Comparison of ENCODE assay signal across 8 cellular contexts in the genomic region with DNA sequence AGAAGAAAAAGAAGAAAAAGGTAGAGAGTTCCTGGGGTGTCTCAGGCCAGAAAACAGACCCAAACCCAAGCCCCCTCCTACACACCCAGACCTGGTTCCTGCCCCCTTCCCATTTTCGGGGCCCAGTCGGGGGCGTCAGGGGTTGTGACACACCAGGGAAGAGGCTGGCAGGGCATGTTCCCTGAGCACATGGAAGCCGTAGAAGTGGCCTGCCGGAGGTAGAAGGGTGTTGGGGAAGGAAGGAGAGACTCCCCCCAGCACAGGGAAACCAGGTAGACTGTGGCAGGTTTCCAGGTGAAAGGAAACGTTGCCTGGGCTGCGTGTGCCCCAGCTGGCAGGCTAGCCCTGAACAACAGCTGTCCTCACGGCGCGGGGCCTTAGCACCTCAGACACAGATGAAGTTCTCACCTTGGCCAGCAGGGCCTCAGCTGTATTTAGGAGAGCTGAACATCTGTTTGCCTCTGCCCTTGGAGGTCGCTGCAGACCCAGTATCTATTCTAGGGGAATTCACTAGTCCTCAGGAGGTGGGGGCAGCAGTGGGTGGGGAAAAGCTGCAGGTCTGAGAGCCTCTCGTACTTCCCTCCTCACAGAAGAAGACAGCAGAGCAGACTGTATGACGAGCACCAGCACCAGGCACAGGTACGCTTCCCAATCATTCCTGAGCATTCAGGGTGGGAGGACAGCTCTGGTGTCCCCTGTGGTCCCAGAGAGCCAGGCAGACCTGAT. TPM values are rescaled to one million over a fixed set of nuclear protein-coding genes. Genes with fewer than 3 reads are reported as not detected.
DNase-seq lines count a peak whose midpoint lies in the region; ATAC-seq and TF ChIP-seq lines count a peak whose summit lies in the region.

No MANE protein-coding gene starts in this region.

- no peaks in the 10 kb centered on the region for H3K27me3 Mint-ChIP-seq in activated naive CD4-positive, alpha-beta T cell treated with anti-CD3 and anti-CD28 coated beads for 36 hours (ENCODE audit: low read depth)
- H3K27me3 Mint-ChIP-seq in mesothelial cell of epicardium (ENCODE audit: low read depth), result no peaks in the 10 kb centered on the region

- no peak overlapping the region for H3K27ac ChIP-seq in ascending aorta

- H3K4me1 ChIP-seq in ascending aorta, result no peaks in the 10 kb centered on the region

- H3K36me3 Mint-ChIP-seq in activated naive CD4-positive, alpha-beta T cell treated with anti-CD3 and anti-CD28 coated beads for 36 hours (ENCODE audit: low read depth), result peaks cover 41% of the 10 kb centered on the region
- peaks cover 34% of the 10 kb centered on the region for H3K36me3 Mint-ChIP-seq in mesothelial cell of epicardium

- peak; percentile 60 for ATAC-seq in HG02852 (IDR thresholded peaks at IDR 0.05; ENCODE audit: unreplicated experiment)

- H3K4me1 Mint-ChIP-seq in activated naive CD4-positive, alpha-beta T cell treated with anti-CD3 and anti-CD28 coated beads for 36 hours (ENCODE audit: low read depth), result no peaks in the 10 kb centered on the region
- H3K4me1 Mint-ChIP-seq in mesothelial cell of epicardium, result no peaks in the 10 kb centered on the region

- no peaks in the 10 kb centered on the region for H3K9me3 ChIP-seq in ascending aorta

- intact Hi-C loops in activated naive CD4-positive, alpha-beta T cell treated with anti-CD3 and anti-CD28 coated beads for 36 hours (cut with micrococcal nuclease), result no loop called here
- intact Hi-C loops in ascending aorta (cut with DNase I), result loop anchor here (5.0 kb wide), 1 partner anchor 39 kb away; no protein-coding TSS in a partner anchor

- H3K27me3 ChIP-seq in ascending aorta, result no peaks in the 10 kb centered on the region

- no peak for DNase-seq in activated naive CD4-positive, alpha-beta T cell treated with anti-CD3 and anti-CD28 coated beads for 36 hours
- no peak for DNase-seq in activated naive CD4-positive, alpha-beta T cell (lab: John Stamatoyannopoulos, UW)
- DNase-seq in mesothelial cell of epicardium (ENCODE audit: low spot score in 2 of 2, unreplicated experiment in 2 of 2) (no peak), iPS-NIHi7 (ENCODE audit: extremely low spot score) (no peak), ascending aorta (ENCODE audit: low spot score in 2 of 2) (no peak)
- DNase-seq in stimulated activated naive CD4-positive, alpha-beta T cell treated with Interleukin-2 at 50 U/mL for 16 hours (lab: John Stamatoyannopoulos, UW), result no peak

- H3K4me3 Mint-ChIP-seq in activated naive CD4-positive, alpha-beta T cell treated with anti-CD3 and anti-CD28 coated beads for 36 hours, result no peak overlapping the region
- no peak overlapping the region for H3K4me3 Mint-ChIP-seq in mesothelial cell of epicardium

- H3K4me3 ChIP-seq in WI38 (ENCODE audit: low read depth, low read length) (no peak overlapping the region), ascending aorta (no peak overlapping the region)

- H3K36me3 ChIP-seq in ascending aorta, result peaks cover 34 to 85% of the 10 kb centered on the region in 2 donors

- CTCF ChIA-PET in activated naive CD4-positive, alpha-beta T cell treated with anti-CD3 and anti-CD28 coated beads for 36 hours (lab: Charles Lee), result interaction anchor here (0.8 to 1.9 kb wide), 5 partner anchors 12 to 52 kb away, joined by 3 to 8 read pairs (median 4); no protein-coding TSS in a partner anchor

- peak overlapping the region; percentile 66 for H3K27ac Mint-ChIP-seq in activated naive CD4-positive, alpha-beta T cell treated with anti-CD3 and anti-CD28 coated beads for 36 hours
- H3K27ac Mint-ChIP-seq in mesothelial cell of epicardium, result no peak overlapping the region

- H3K9me3 Mint-ChIP-seq in activated naive CD4-positive, alpha-beta T cell treated with anti-CD3 and anti-CD28 coated beads for 36 hours, result no peaks in the 10 kb centered on the region
- no peaks in the 10 kb centered on the region for H3K9me3 Mint-ChIP-seq in mesothelial cell of epicardium

- 0 out of 2 replicates have a peak, but pooled peaks have one; percentile 7 for TF ChIP-seq CTCF in WI38 (IDR thresholded peaks at IDR 0.05; ENCODE audit: low read depth, low read length)
- TF ChIP-seq CTCF in mesothelial cell of epicardium (IDR thresholded peaks at IDR 0.05; ENCODE audit: unreplicated experiment), result peak; percentile 54
- peak in 1 of 3 experiments; percentile 5 for TF ChIP-seq CTCF in ascending aorta (IDR thresholded peaks at IDR 0.05)

RNA-seq across cellular contexts. Expression of a gene that starts 14.1 kb away (rescaled TPM):
- total RNA-seq in activated naive CD4-positive, alpha-beta T cell treated with anti-CD3 and anti-CD28 coated beads for 36 hours, result 100 to 1,000 TPM; 312 to 316 TPM
- total RNA-seq in mesothelial cell of epicardium, result 16.1 to 17.1 TPM (median 16.9 TPM) in 3 replicates
- total RNA-seq in ascending aorta, result 1,940 TPM

RNA-seq across cellular contexts. Expression of a gene that starts 41.1 kb away (rescaled TPM):
- 100 to 1,000 TPM; 114 to 115 TPM for total RNA-seq in activated naive CD4-positive, alpha-beta T cell treated with anti-CD3 and anti-CD28 coated beads for 36 hours
- 53.7 to 58.8 TPM (median 55.7 TPM) in 3 replicates for total RNA-seq in mesothelial cell of epicardium
- 31.4 TPM for total RNA-seq in ascending aorta

RNA-seq across cellular contexts. Expression of a gene that starts 50.9 kb away (rescaled TPM):
- 1,000 to 10,000 TPM; 4,594 to 4,738 TPM for total RNA-seq in activated naive CD4-positive, alpha-beta T cell treated with anti-CD3 and anti-CD28 coated beads for 36 hours
- 2,586 to 2,705 TPM (median 2,627 TPM) in 3 replicates for total RNA-seq in mesothelial cell of epicardium
- 1,928 TPM for total RNA-seq in ascending aorta

Comparison
In these comparisons a context has a peak if more than half of its experiments do, and no peak if none do; other contexts are left out.
1. RNA of a gene that starts 14.1 kb away (total RNA-seq): 1,940 TPM in ascending aorta (single experiment) and 312 to 316 TPM in activated naive CD4-positive, alpha-beta T cell treated with anti-CD3 and anti-CD28 coated beads for 36 hours; 16.1 to 17.1 TPM in mesothelial cell of epicardium; every median in the first group is over 10 times any median in the second.